In genomic region chr1:185316163-185317033, GRCh38 we compare ENCODE assay signal across 8 cellular contexts. TPM values are rescaled to one million over a fixed set of nuclear protein-coding genes. Genes with fewer than 3 reads are reported as not detected.
DNase-seq lines count a peak whose midpoint lies in the region; ATAC-seq and TF ChIP-seq lines count a peak whose summit lies in the region.

No MANE protein-coding gene starts in this region.

- no peaks in the 10 kb centered on the region for H3K36me3 ChIP-seq in kidney epithelial cell (ENCODE audit: control insufficient read depth, insufficient read depth, low read length)

- H3K27ac Mint-ChIP-seq in central memory CD8-positive, alpha-beta T cell (ENCODE audit: low read depth): peak overlapping the region; percentile 99

- H3K27ac ChIP-seq in AG04450 (ENCODE audit: low read depth, low read length): peak overlapping the region; percentile 85

- H3K9me3 Mint-ChIP-seq in central memory CD8-positive, alpha-beta T cell: no peaks in the 10 kb centered on the region

- peaks cover 36% of the 10 kb centered on the region for H3K36me3 Mint-ChIP-seq in central memory CD8-positive, alpha-beta T cell (ENCODE audit: insufficient read depth)

- CTCF ChIA-PET in AG04450 (lab: Charles Lee): interaction anchor here (0.5 to 3.7 kb wide), 12 partner anchors 16 to 404 kb away, joined by 3 to 26 read pairs (median 4); no protein-coding TSS in a partner anchor

- peak; percentile 57 for ATAC-seq in GM18867 (IDR thresholded peaks at IDR 0.05; ENCODE audit: unreplicated experiment)
- ATAC-seq in HG03103 (IDR thresholded peaks at IDR 0.05; ENCODE audit: low read depth, unreplicated experiment): peak; percentile 48
- ATAC-seq in activated CD4-positive, CD25-positive, alpha-beta regulatory T cell treated with anti-CD3 and anti-CD28 coated beads, Interleukin-2, amount 50 U/mL, for 24 hours: peak; percentile 57 to 61
- peak; percentile 27 for ATAC-seq in central memory CD8-positive, alpha-beta T cell (replicated peaks; ENCODE audit: extremely low read depth, poor library complexity, severe bottlenecking)

- peaks cover 56% of the 10 kb centered on the region for H3K4me1 Mint-ChIP-seq in central memory CD8-positive, alpha-beta T cell

- no peaks in the 10 kb centered on the region for H3K27me3 Mint-ChIP-seq in central memory CD8-positive, alpha-beta T cell

- peaks cover 3% of the 10 kb centered on the region; the same call in 1 of the 2 replicates for H3K9me3 ChIP-seq in AG04450 (ENCODE audit: control insufficient read depth, insufficient read depth, low read length)

- H3K27me3 ChIP-seq in AG04450 (ENCODE audit: control insufficient read depth, insufficient read depth, low read length) (no peaks in the 10 kb centered on the region), kidney epithelial cell (ENCODE audit: control insufficient read depth, insufficient read depth, low read length) (no peaks in the 10 kb centered on the region)

- H3K4me3 Mint-ChIP-seq in central memory CD8-positive, alpha-beta T cell: peak overlapping the region; percentile 95

- TF ChIP-seq CTCF in AG04450 (IDR thresholded peaks at IDR 0.05; ENCODE audit: low read depth, low read length) (no peak; the same call in 1 of the 2 replicates), kidney epithelial cell (IDR thresholded peaks at IDR 0.05; ENCODE audit: insufficient read depth, low read length, poor library complexity, severe bottlenecking) (no peak)

- POLR2A ChIA-PET in AG04450 (lab: Yijun Ruan, JAX): interaction anchor here (0.6 to 1.6 kb wide), 8 partner anchors 37 to 353 kb away, joined by 3 to 7 read pairs (median 4); no protein-coding TSS in a partner anchor

- H3K4me3 ChIP-seq in AG04450 (ENCODE audit: low read depth, low read length) (peak overlapping the region; percentile 83), kidney epithelial cell (ENCODE audit: low read depth, low read length) (peak overlapping the region; percentile 97)

- DNase-seq in AG04450 (ENCODE audit: low read depth, low spot score) (peak; percentile 83), NCI-H2196 treated with DMSO at 0.1 percent for 48 hours (lab: John Stamatoyannopoulos, UW; ENCODE audit: unreplicated experiment) (peak; percentile 22), kidney epithelial cell (ENCODE audit: low read depth) (peak; percentile 35)
- peak; percentile 77 to 79 for DNase-seq in central memory CD8-positive, alpha-beta T cell (ENCODE audit: low spot score in 2 of 2)
- DNase-seq in stimulated activated CD4-positive, alpha-beta T cell treated with anti-CD3 and anti-CD28 coated beads, Interleukin-15, amount 100 ng/mL, for 1 hour (ENCODE audit: low read depth in 1 of 2, low spot score in 1 of 2): peak; percentile 73 to 88

RNA-seq across cellular contexts. Expression of gene IVNS1ABP, which starts 0.6 kb away (rescaled TPM):
- polyA plus RNA-seq in AG04450 (2011; rRNA removed): 48.9 and 59.6 TPM in 2 replicates
- 43.6 and 70.0 TPM in 2 replicates for polyA minus RNA-seq in AG04450 (2011; rRNA and poly(A)+ RNA removed)
- total RNA-seq in kidney epithelial cell: 69.3 and 73.8 TPM in 2 replicates

Comparison
In these comparisons a context has a peak if more than half of its experiments do, and no peak if none do; other contexts are left out.
1. Peak in every context shown above with its lines: DNase-seq, ATAC-seq, H3K4me3 ChIP-seq and H3K27ac ChIP-seq.
2. DNase-seq: peak in every context shown above with its lines; median percentile 83 in AG04450; 80 in stimulated activated CD4-positive, alpha-beta T cell treated with anti-CD3 and anti-CD28 coated beads, Interleukin-15, amount 100 ng/mL, for 1 hour; 78 in central memory CD8-positive, alpha-beta T cell; 35 in kidney epithelial cell; 22 in NCI-H2196 treated with DMSO at 0.1 percent for 48 hours.